8 cellular contexts compared by ENCODE assay signal in the genomic region with DNA sequence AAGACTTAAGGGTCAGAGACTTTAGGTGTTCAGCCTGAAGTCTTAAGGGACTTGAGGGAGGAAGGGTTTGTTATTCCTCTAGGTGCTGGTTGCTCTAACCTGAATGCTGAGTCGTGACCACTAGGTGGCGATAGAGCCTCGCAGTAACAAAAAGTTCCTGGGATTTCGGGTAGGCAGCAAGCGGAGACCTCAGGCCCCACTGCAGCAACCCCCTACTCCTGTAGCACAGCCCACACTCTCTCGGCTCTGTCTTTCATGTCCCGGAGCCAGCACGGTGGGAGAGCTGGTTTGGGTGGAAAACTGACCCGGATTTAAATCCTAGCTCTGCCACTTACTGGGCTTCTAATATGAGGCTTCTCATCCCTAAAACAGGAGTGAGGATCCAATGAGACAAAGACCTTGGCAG.
DNase-seq lines count a peak whose midpoint lies in the region; ATAC-seq lines count a peak whose summit lies in the region.

No MANE protein-coding gene starts in this region.

- no peaks in the 10 kb centered on the region for H3K9me3 Mint-ChIP-seq in naive B cell

- DNase-seq in activated gamma-delta T cell treated with Interleukin-2 at 50 U/mL for 16 hours (peak; percentile 48), activated gamma-delta T cell (lab: John Stamatoyannopoulos, UW) (no peak), NCI-H774 (lab: John Stamatoyannopoulos, UW) (peak; percentile 40), activated T-cell treated with anti-CD3 and anti-CD28 coated beads for 1 hour (ENCODE audit: low read depth) (peak; percentile 40), naive B cell (peak; percentile 12)
- peak; percentile 33 to 37 for DNase-seq in stimulated activated CD8-positive, alpha-beta memory T cell treated with anti-CD3 and anti-CD28 coated beads, Interleukin-7, amount 100 ng/mL, for 48 hours (ENCODE audit: extremely low read depth in 1 of 2, low read depth in 1 of 2)

- H3K27me3 Mint-ChIP-seq in naive B cell = peaks cover 3 to 17% (median 16%) of the 10 kb centered on the region in 3 donors

- no peaks in the 10 kb centered on the region for H3K36me3 Mint-ChIP-seq in naive B cell

- peaks cover 0 to 6% (median 0%) of the 10 kb centered on the region in 3 donors for H3K4me1 Mint-ChIP-seq in naive B cell

- ATAC-seq in HG03442 (IDR thresholded peaks at IDR 0.05; ENCODE audit: unreplicated experiment) = peak; percentile 61
- peak; percentile 45 for ATAC-seq in esophagus mucosa
- ATAC-seq in naive B cell (ENCODE audit: low read depth in 2 of 2) = no peak

- no peak overlapping the region for H3K4me3 Mint-ChIP-seq in naive B cell

- no peak overlapping the region for H3K27ac Mint-ChIP-seq in naive B cell

Comparison
In these comparisons a context has a peak if more than half of its experiments do, and no peak if none do; other contexts are left out.
1. ATAC-seq: peak in HG03442 (single experiment) and esophagus mucosa (single experiment); none in naive B cell (0 of 2).